Comparison of ENCODE assay signal across 28 cellular contexts in genomic region chr4:168101026-168101425, GRCh38. TPM values are rescaled to one million over a fixed set of nuclear protein-coding genes. Genes with fewer than 3 reads are reported as not detected.
A peak's percentile ranks its signal among the peaks of the same experiment; 100 is the strongest.
DNase-seq lines count a peak whose midpoint lies in the region; FAIRE-seq and TF ChIP-seq lines count a peak whose summit lies in the region.
"Had no signal": no experiment of that assay in that cellular context is flagged by ENCODE, and none has a peak within 500 bp of the region (broad histone marks: within the 10 kb centered on the region; RNA-seq: fewer than 3 reads in every experiment).

No MANE protein-coding gene starts in this region.

- H3K27ac Mint-ChIP-seq in immature natural killer cell = no peak overlapping the region
- H3K27ac Mint-ChIP-seq: CD4-positive, CD25-positive, alpha-beta regulatory T cell; IgD-negative memory B cell had no signal

- no peaks in the 10 kb centered on the region for H3K36me3 Mint-ChIP-seq in immature natural killer cell
- H3K36me3 Mint-ChIP-seq: CD4-positive, CD25-positive, alpha-beta regulatory T cell; IgD-negative memory B cell had no signal

- peaks cover 10% of the 10 kb centered on the region; the same call in 1 of the 2 replicates for H3K36me3 ChIP-seq in ACC112 (ENCODE audit: insufficient read depth, low read length)
- H3K36me3 ChIP-seq: BLaER1 had no signal

- H3K79me2 ChIP-seq in ACC112 (ENCODE audit: control insufficient read depth, insufficient read depth, low read length, unreplicated experiment) = no peaks in the 10 kb centered on the region

- H3K4me1 ChIP-seq in ACC112 (ENCODE audit: control insufficient read depth, insufficient read depth, low read length, unreplicated experiment) = peaks cover 50% of the 10 kb centered on the region
- H3K4me1 ChIP-seq: BLaER1 had no signal

- peaks cover 0 to 2% (median 2%) of the 10 kb centered on the region in 3 donors for H3K27me3 Mint-ChIP-seq in immature natural killer cell (ENCODE audit: low read depth in 3 of 3)
- H3K27me3 Mint-ChIP-seq: IgD-negative memory B cell had no signal

- FAIRE-seq in HTR-8/SVneo (lab: Jason Lieb, UNC) = peak; percentile 26
- FAIRE-seq: D721Med, GM18507, H1 had no signal

- peaks cover 0 to 7% (median 3%) of the 10 kb centered on the region in 6 donors for H3K9me3 Mint-ChIP-seq in immature natural killer cell

- DNase-seq in HTR-8/SVneo (ENCODE audit: insufficient read length, low spot score) (no peak), cardiac fibroblast (ENCODE audit: low read depth in 2 of 2) (peak; percentile 66 to 67), fibroblast of villous mesenchyme (ENCODE audit: low read depth) (peak; percentile 25), SKM-1 (lab: John Stamatoyannopoulos, UW; ENCODE audit: unreplicated experiment) (no peak), immature natural killer cell (no peak), RKO (ENCODE audit: low spot score) (no peak), middle frontal gyrus (ENCODE audit: extremely low spot score, low spot score) (no peak)
- DNase-seq: 8988T; CD4-positive, CD25-positive, alpha-beta regulatory T cell; HCEC 1CT; NCI-H1048; NCI-H1417; NCI-H1694 treated with DMSO at 0.1 percent for 48 hours; NCI-H2081; NCI-H2227 treated with DMSO at 0.1 percent for 48 hours; NCI-H526 treated with DMSO at 0.1 percent for 48 hours; PC-9; Right ventricle myocardium superior; RPMI8226 had no signal

- H3K4me3 Mint-ChIP-seq in immature natural killer cell = no peak overlapping the region
- H3K4me3 Mint-ChIP-seq: CD4-positive, CD25-positive, alpha-beta regulatory T cell; IgD-negative memory B cell had no signal

- H3K4me1 Mint-ChIP-seq in immature natural killer cell = no peaks in the 10 kb centered on the region
- H3K4me1 Mint-ChIP-seq: CD4-positive, CD25-positive, alpha-beta regulatory T cell had no signal

- H3K4me3 ChIP-seq in ACC112 (ENCODE audit: low read depth, low read length) (no peak overlapping the region), cardiac fibroblast (replicated peaks in 1 of 2; ENCODE audit: low read depth in 2 of 2, low read length in 2 of 2) (no peak overlapping the region), fibroblast of villous mesenchyme (ENCODE audit: low read depth, low read length) (no peak overlapping the region)
- H3K4me3 ChIP-seq: BLaER1, PC-9 had no signal

- H3K27me3 ChIP-seq in ACC112 (ENCODE audit: insufficient read depth, low read length) = no peaks in the 10 kb centered on the region
- H3K27me3 ChIP-seq: BLaER1 had no signal

- peak overlapping the region; percentile 84 for H3K27ac ChIP-seq in ACC112 (ENCODE audit: low read depth, low read length)
- H3K27ac ChIP-seq: BLaER1, KMS-11, PC-9 had no signal

- TF ChIP-seq CTCF in cardiac fibroblast (IDR thresholded peaks at IDR 0.05; ENCODE audit: low read depth, low read length) (no peak), fibroblast of villous mesenchyme (IDR thresholded peaks at IDR 0.05; ENCODE audit: insufficient read depth, low read depth, low read length) (no peak)

- H2AFZ ChIP-seq in ACC112 (ENCODE audit: low read length, unreplicated experiment) = no peak overlapping the region
- H2AFZ ChIP-seq: PC-9 had no signal

RNA-seq across cellular contexts. Expression of gene ANXA10, which starts 8.7 kb away (rescaled TPM):
- under 0.01 and 0.32 TPM in 2 replicates for total RNA-seq in fibroblast of villous mesenchyme
- not detected for polyA plus RNA-seq in immature natural killer cell
- total RNA-seq: CD4-positive, CD25-positive, alpha-beta regulatory T cell; G401; H1; Right ventricle myocardium superior; SK-MEL-5 had no signal
- polyA plus RNA-seq: CD4-positive, CD25-positive, alpha-beta regulatory T cell; H1; IgD-negative memory B cell had no signal

Comparison
In these comparisons a context has a peak if more than half of its experiments do, and no peak if none do; other contexts are left out.
1. DNase-seq: peak in cardiac fibroblast (2 of 2) and fibroblast of villous mesenchyme (single experiment); none in HTR-8/SVneo (single experiment), SKM-1 (single experiment), immature natural killer cell (0 of 3), RKO (single experiment) and middle frontal gyrus (single experiment).